In genomic region chr7:138801256-138801655, GRCh38 we compare ENCODE assay signal across 11 cellular contexts. TPM values are rescaled to one million over a fixed set of nuclear protein-coding genes. Genes with fewer than 3 reads are reported as not detected.
"Had no signal": no experiment of that assay in that cellular context is flagged by ENCODE, and none has a peak within 500 bp of the region (broad histone marks: within the 10 kb centered on the region; RNA-seq: fewer than 3 reads in every experiment).

No MANE protein-coding gene starts in this region.

- H3K4me3 ChIP-seq: GM23338, HAP-1 had no signal

- DNase-seq: H7, HFFc6, KBM-7 had no signal

- H3K9me3 ChIP-seq: HAP-1 had no signal

- H3K27ac ChIP-seq: HL-60, KMS-11 had no signal

- H3K36me3 ChIP-seq: HAP-1 had no signal

- H3K4me1 ChIP-seq: HAP-1 had no signal

- FAIRE-seq: H1, HepG2 had no signal

RNA-seq across cellular contexts. Expression of gene ATP6V0A4, which starts 3.3 kb away (rescaled TPM):
- polyA plus RNA-seq: IgD-negative memory B cell had no signal

RNA-seq across cellular contexts. Expression of gene TMEM213, which starts 3.5 kb away (rescaled TPM):
- total RNA-seq: GM23338, H7, HepG2, HFFc6, HT1080 had no signal
- polyA plus RNA-seq: HepG2, IgD-negative memory B cell had no signal
